In the genomic region with DNA sequence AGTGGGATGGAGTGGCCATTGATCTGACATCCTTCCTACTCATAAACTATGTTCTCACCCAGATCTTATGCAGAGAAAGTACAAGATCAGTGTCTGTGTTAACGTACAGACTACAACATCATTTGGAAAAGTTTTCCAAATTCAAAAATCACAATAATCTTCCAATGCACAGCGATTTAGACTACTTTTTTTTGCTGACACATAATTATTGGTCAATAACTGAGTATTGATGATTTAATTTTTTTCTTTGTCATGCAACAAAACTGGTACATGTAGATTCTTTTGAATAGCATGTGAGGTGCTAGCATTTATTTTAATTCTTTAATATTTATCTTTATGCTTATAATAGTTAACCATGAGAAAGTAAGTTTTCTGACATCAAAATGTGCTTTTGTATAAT, we compare ENCODE assay signal across 21 cellular contexts. TPM values are rescaled to one million over a fixed set of nuclear protein-coding genes. Genes with fewer than 3 reads are reported as not detected.
A peak's percentile ranks its signal among the peaks of the same experiment; 100 is the strongest.
DNase-seq lines count a peak whose midpoint lies in the region; ATAC-seq, FAIRE-seq and TF ChIP-seq lines count a peak whose summit lies in the region.
"Had no signal": no experiment of that assay in that cellular context is flagged by ENCODE, and none has a peak within 500 bp of the region (broad histone marks: within the 10 kb centered on the region; RNA-seq: fewer than 3 reads in every experiment).

No MANE protein-coding gene starts in this region.

- H2AFZ ChIP-seq in H1 (ENCODE audit: low read length): no peak overlapping the region
- H2AFZ ChIP-seq: GM23338 had no signal

- DNase-seq in heart right ventricle (no peak), left cardiac atrium (no peak), A549 (ENCODE audit: low read depth in 1 of 2, low spot score in 1 of 2) (no peak), H1 (ENCODE audit: low read depth in 1 of 2, low spot score in 2 of 2) (no peak), NCI-H526 (lab: John Stamatoyannopoulos, UW) (no peak)
- DNase-seq: CD4-positive, alpha-beta memory T cell; DMS153; DMS79; GDM1; H7; HFFc6 had no signal

- H2BK120ac ChIP-seq in H1 (replicated peaks; ENCODE audit: low read depth, low read length): no peak overlapping the region

- no peaks in the 10 kb centered on the region for H3K79me2 ChIP-seq in H1 (ENCODE audit: control insufficient read depth in 1 of 2, insufficient read depth in 2 of 2, low read length in 2 of 2)

- H3K4me3 ChIP-seq in heart right ventricle (peak overlapping the region in 1 of 10 donors; percentile 63), A549 (no peak overlapping the region), H1 (ENCODE audit: extremely low read depth in 1 of 4, insufficient read depth in 2 of 4, low read depth in 3 of 4, low read length in 4 of 4) (no peak overlapping the region), subcutaneous abdominal adipose tissue (ENCODE audit: low read depth in 1 of 5, low read length in 5 of 5) (peak overlapping the region in 3 of 5 donors; percentile 50 to 79 (median 75))
- H3K4me3 ChIP-seq: BLaER1, GM23338 had no signal

- peaks cover 0 to 97% (median 60%) of the 10 kb centered on the region in 9 donors for H3K4me1 ChIP-seq in heart right ventricle
- no peaks in the 10 kb centered on the region for H3K4me1 ChIP-seq in A549
- H3K4me1 ChIP-seq in H1 (replicated peaks in 1 of 4; ENCODE audit: control insufficient read depth in 3 of 4, insufficient read depth in 4 of 4, low read length in 3 of 4): no peaks in the 10 kb centered on the region
- H3K4me1 ChIP-seq in subcutaneous abdominal adipose tissue (ENCODE audit: control insufficient read depth in 5 of 5, insufficient read depth in 5 of 5, low read length in 5 of 5): peaks cover 0 to 86% (median 80%) of the 10 kb centered on the region in 5 donors
- H3K4me1 ChIP-seq: BLaER1 had no signal

- POLR2A ChIA-PET in A549 (lab: Yijun Ruan, JAX): no interaction called here
- POLR2A ChIA-PET in H1 (lab: Charles Lee; ENCODE audit: partially characterized antibody): no interaction called here

- H4K91ac ChIP-seq in H1 (replicated peaks; ENCODE audit: insufficient read length, low read length): no peak overlapping the region

- H3K36me3 ChIP-seq in heart right ventricle (peaks cover 0 to 73% (median 5%) of the 10 kb centered on the region in 9 donors), H1 (ENCODE audit: control insufficient read depth in 2 of 4, insufficient read depth in 4 of 4, low read length in 3 of 4) (no peaks in the 10 kb centered on the region), subcutaneous abdominal adipose tissue (ENCODE audit: control insufficient read depth in 5 of 5, insufficient read depth in 5 of 5, low read length in 5 of 5) (peaks cover 15 to 64% (median 46%) of the 10 kb centered on the region in 5 donors)
- H3K36me3 ChIP-seq: BLaER1 had no signal

- no peak overlapping the region for H3K4ac ChIP-seq in H1 (replicated peaks; ENCODE audit: insufficient read length, low read depth, low read length)

- H3K56ac ChIP-seq in H1 (replicated peaks; ENCODE audit: insufficient read length, low read depth, low read length): no peak overlapping the region

- no peak overlapping the region for H2BK15ac ChIP-seq in H1 (ENCODE audit: low read length)

- intact Hi-C loops in heart right ventricle (cut with DNase I): loop anchor here in 3 of 10 donors (10.0 kb wide), 3 partner anchors 63 to 123 kb away; no protein-coding TSS in a partner anchor
- intact Hi-C loops in left cardiac atrium (cut with DNase I): no loop called here

- no peak overlapping the region for H3K23ac ChIP-seq in H1 (ENCODE audit: insufficient read length)

- TF ChIP-seq RAD21 in A549 (conservative IDR thresholded peaks at IDR 0.05 in 1 of 2, IDR thresholded peaks at IDR 0.05 in 1 of 2): no peak
- no peak for TF ChIP-seq RAD21 in H1 (IDR thresholded peaks at IDR 0.05 in 1 of 2, conservative IDR thresholded peaks at IDR 0.05 in 1 of 2; ENCODE audit: low read depth in 2 of 2, low read length in 2 of 2)

- peak overlapping the region in 7 of 10 donors; percentile 1 to 91 (median 34) for H3K27ac ChIP-seq in heart right ventricle
- no peak overlapping the region for H3K27ac ChIP-seq in A549
- H3K27ac ChIP-seq in H1 (ENCODE audit: low read depth, low read length): no peak overlapping the region
- H3K27ac ChIP-seq in subcutaneous abdominal adipose tissue (ENCODE audit: low read depth, low read length): peak overlapping the region; percentile 100
- H3K27ac ChIP-seq: 22Rv1, BLaER1 had no signal

- no peaks in the 10 kb centered on the region for H3K27me3 ChIP-seq in heart right ventricle
- no peaks in the 10 kb centered on the region for H3K27me3 ChIP-seq in H1 (replicated peaks in 1 of 4; ENCODE audit: control insufficient read depth in 3 of 4, extremely low read depth in 1 of 4, insufficient read depth in 3 of 4, low read length in 3 of 4)
- H3K27me3 ChIP-seq in subcutaneous abdominal adipose tissue (ENCODE audit: control insufficient read depth in 5 of 5, insufficient read depth in 4 of 5, low read length in 5 of 5): no peaks in the 10 kb centered on the region
- H3K27me3 ChIP-seq: BLaER1 had no signal

- TF ChIP-seq CTCF in heart right ventricle (IDR thresholded peaks at IDR 0.05) (no peak), A549 (IDR thresholded peaks at IDR 0.05) (no peak), H1 (IDR thresholded peaks at IDR 0.05; ENCODE audit: control extremely low read depth in 1 of 3, insufficient read depth in 1 of 3, low read depth in 1 of 3, low read length in 3 of 3) (no peak)

- H2AK5ac ChIP-seq in H1 (ENCODE audit: low read depth, low read length): no peak overlapping the region

- no peak overlapping the region for H3K18ac ChIP-seq in H1 (ENCODE audit: extremely low read depth, low read length)

- H2BK5ac ChIP-seq in H1 (ENCODE audit: low read depth, low read length): no peak overlapping the region

- H3K79me1 ChIP-seq in H1 (ENCODE audit: low read depth, low read length): no peaks in the 10 kb centered on the region

- H2BK12ac ChIP-seq in H1 (ENCODE audit: low read depth, low read length): no peak overlapping the region

- CTCF ChIA-PET in A549 (lab: Yijun Ruan, JAX) (interaction anchor here (1.3 kb wide), 1 partner anchor 11 kb away, joined by 3 read pairs; no protein-coding TSS in a partner anchor), H1 (lab: Charles Lee; ENCODE audit: partially characterized antibody) (interaction anchor here (1.7 kb wide), 1 partner anchor 15 kb away, joined by 5 read pairs; no protein-coding TSS in a partner anchor)

- TF ChIP-seq EP300 in A549 (IDR thresholded peaks at IDR 0.05) (no peak), H1 (IDR thresholded peaks at IDR 0.05; ENCODE audit: borderline replicate concordance in 1 of 2, low read depth in 2 of 2, low read length in 2 of 2) (no peak)

- WGBS in heart right ventricle, 2 donors: 77 to 91% methylated on average over 2 of the region's 2 CpGs
- WGBS in A549 (ENCODE audit: missing lambda C conversion rate): 70% methylated on average over 2 of the region's 2 CpGs
- WGBS in H1 (ENCODE audit: extremely low coverage in 1 of 2, insufficient coverage in 1 of 2, insufficient read length in 1 of 2, insufficient replicate concordance in 2 of 2, low coverage in 1 of 2, low lambda C conversion rate in 2 of 2, missing lambda C conversion rate in 1 of 2), 2 experiments: 87% methylated on average over 2 of the region's 2 CpGs; no CpG with 5 or more reads in 1 of the 2 experiments

- no peaks in the 10 kb centered on the region for H4K20me1 ChIP-seq in H1 (replicated peaks in 1 of 2; ENCODE audit: control insufficient read depth in 1 of 2, insufficient read depth in 2 of 2, low read length in 2 of 2)
- H4K20me1 ChIP-seq: BLaER1 had no signal

- no peak overlapping the region for H2BK20ac ChIP-seq in H1 (ENCODE audit: low read length)

- no peaks in the 10 kb centered on the region for H3K9me3 ChIP-seq in heart right ventricle
- no peaks in the 10 kb centered on the region for H3K9me3 ChIP-seq in A549
- H3K9me3 ChIP-seq in H1 (ENCODE audit: insufficient read depth in 2 of 2, low read depth in 1 of 2, low read length in 1 of 2): no peaks in the 10 kb centered on the region
- H3K9me3 ChIP-seq in subcutaneous abdominal adipose tissue (ENCODE audit: control insufficient read depth in 5 of 5, low read length in 5 of 5): no peaks in the 10 kb centered on the region
- H3K9me3 ChIP-seq: BLaER1 had no signal

- TF ChIP-seq POLR2A in A549 (IDR thresholded peaks at IDR 0.05; ENCODE audit: low read length) (no peak), H1 (IDR thresholded peaks at IDR 0.05; ENCODE audit: control extremely low read depth in 1 of 2, low read depth in 2 of 2, low read length in 2 of 2) (no peak)

- H3K14ac ChIP-seq in H1 (ENCODE audit: insufficient read length): no peak overlapping the region

- H3K9ac ChIP-seq in H1 (replicated peaks in 1 of 4; ENCODE audit: extremely low read depth in 1 of 4, low read depth in 3 of 4, low read length in 3 of 4) (no peak overlapping the region), subcutaneous abdominal adipose tissue (ENCODE audit: low read length in 5 of 5) (no peak overlapping the region)
- H3K9ac ChIP-seq: BLaER1 had no signal

- no peaks in the 10 kb centered on the region for H3K23me2 ChIP-seq in H1 (ENCODE audit: low read depth, low read length)

- FAIRE-seq in A549 (lab: Jason Lieb, UNC) (no peak), H1 (lab: Jason Lieb, UNC) (no peak)
- FAIRE-seq: GM12892, GM18507, HTR-8/SVneo had no signal

- no peak for ATAC-seq in heart right ventricle
- no peak for ATAC-seq in left cardiac atrium
- ATAC-seq in A549: no peak
- ATAC-seq in HG02970 (IDR thresholded peaks at IDR 0.05; ENCODE audit: low FRiP score, unreplicated experiment): no peak
- ATAC-seq: GM23338, HCT116 had no signal

- H3K4me2 ChIP-seq in A549 (no peak overlapping the region), H1 (ENCODE audit: insufficient read depth in 1 of 2, low read depth in 2 of 2, low read length in 2 of 2) (no peak overlapping the region)
- H3K4me2 ChIP-seq: BLaER1, GM23338 had no signal

- H4K5ac ChIP-seq in H1 (ENCODE audit: insufficient read length, low read depth, low read length): no peak overlapping the region

- H4K8ac ChIP-seq in H1 (ENCODE audit: extremely low read depth, insufficient read depth, low read length): no peak overlapping the region

RNA-seq across cellular contexts. Expression of a gene that starts 9.8 kb away (rescaled TPM):
- total RNA-seq in heart right ventricle (1,000 to 10,000 TPM in 5 of 10 donors, 100 to 1,000 TPM in 5; 509 to 1,458 (median 988) TPM), left cardiac atrium (100 to 1,000 TPM; 760 to 831 TPM)
- polyA plus RNA-seq in heart right ventricle (100 to 1,000 TPM; 190 to 586 TPM), A549 (2011; rRNA removed) (0.37 and 0.60 TPM in 2 replicates), A549 (2017; fragmentation: RNase III; extraction: RNeasy Plus Mini Kit Qiagen cat#74134 plus additional on column Dnase treatment) (0.11 to 0.13 TPM (median 0.12 TPM) in 3 replicates), H1 (2011; rRNA removed) (0.13 and 0.33 TPM in 2 replicates)
- polyA plus RNA-seq in A549 (2012; cell fraction: cytosol; rRNA removed): 0.03 and 0.06 TPM in 2 replicates
- 0.02 TPM in 1 of 2 replicates, not detected in the other for polyA plus RNA-seq in A549 (2012; cell fraction: nucleus; rRNA removed)
- polyA minus RNA-seq in A549 (2011; rRNA and poly(A)+ RNA removed): 0.04 TPM in 1 of 2 replicates, not detected in the other
- 0.60 and 1.5 TPM in 2 replicates for total RNA-seq in H1 (2021; fragmentation: NEBNext Ultra II Directional; extraction: Animal tissue kit (Norgen Biotek cat#: 25700))
- polyA plus RNA-seq in H1 (2011; cell fraction: cytosol; rRNA removed): 0.32 TPM
- 0.33 TPM for polyA plus RNA-seq in H1 (2011; cell fraction: nucleus; rRNA removed)
- 0.68 to 2.3 TPM (median 1.5 TPM) in 4 replicates for polyA plus RNA-seq in H1 (2012, experiment 1 of 2)
- polyA plus RNA-seq in H1 (2012, experiment 2 of 2): 0.37 TPM
- polyA plus RNA-seq in H1 (2013, experiment 1 of 2): 0.32 TPM
- polyA plus RNA-seq in H1 (2013, experiment 2 of 2): 0.46 TPM
- 0.66 and 3.1 TPM in 2 replicates for polyA minus RNA-seq in H1 (2011; rRNA and poly(A)+ RNA removed)
- polyA minus RNA-seq in H1 (2011; cell fraction: cytosol; rRNA and poly(A)+ RNA removed): not detected
- polyA minus RNA-seq in H1 (2011; cell fraction: nucleus; rRNA and poly(A)+ RNA removed): 0.50 TPM
- total RNA-seq: Daoy, H7 had no signal

Comparison
In these comparisons a context has a peak if more than half of its experiments do, and no peak if none do; other contexts are left out.
1. H3K27ac ChIP-seq: peak in heart right ventricle (7 of 10) and subcutaneous abdominal adipose tissue (single experiment); none in A549 (0 of 2) and H1 (single experiment).
2. H3K4me3 ChIP-seq: peak in subcutaneous abdominal adipose tissue (3 of 5); none in A549 (single experiment) and H1 (0 of 4).
3. RNA of a gene that starts 9.8 kb away (total RNA-seq): 509 to 1,458 TPM in heart right ventricle and 760 to 831 TPM in left cardiac atrium; 0.60 to 1.5 TPM in H1; every median in the first group is over 100 times any median in the second.